ENCODE assay signal across 1 cellular context in genomic region chr17:50055426-50056216, GRCh38.
TF ChIP-seq lines count a peak whose summit lies in the region.

Gene ITGA3, plus strand, starts transcription at chr17:50056110. Its CDS starts 330 bp downstream, at chr17:50056440.

TF ChIP-seq in SK-N-SH, 30 proteins besides CTCF, POLR2A, EP300 and RAD21 (continued from another document):
- no peak for TF ChIP-seq FOXJ3 (CRISPR knock-in tag; IDR thresholded peaks at IDR 0.05)
- 0 out of 2 replicates have a peak, but pooled peaks have one; percentile 25 for TF ChIP-seq USF1 (IDR thresholded peaks at IDR 0.05; ENCODE audit: borderline replicate concordance, low read depth)
- TF ChIP-seq RCOR1 (IDR thresholded peaks at IDR 0.05; ENCODE audit: low read length): peak; percentile 44
- peak; percentile 42; the same call in 1 of the 2 replicates for TF ChIP-seq MXI1 (IDR thresholded peaks at IDR 0.05; ENCODE audit: low read depth, low read length)
- peak; percentile 48 for TF ChIP-seq NRF1 (IDR thresholded peaks at IDR 0.05; ENCODE audit: low read depth, low read length)
- TF ChIP-seq EZH2phosphoT487 (IDR thresholded peaks at IDR 0.05; ENCODE audit: borderline replicate concordance, low read depth): no peak
- no peak for TF ChIP-seq IRF3 (IDR thresholded peaks at IDR 0.05; ENCODE audit: low read depth, low read length)
- no peak for TF ChIP-seq YY1 (IDR thresholded peaks at IDR 0.05; ENCODE audit: low read depth)
- peak; percentile 8; the same call in 1 of the 2 replicates for TF ChIP-seq FOXM1 (IDR thresholded peaks at IDR 0.05; ENCODE audit: low read depth)
- TF ChIP-seq TEAD4 (IDR thresholded peaks at IDR 0.05; ENCODE audit: borderline replicate concordance, insufficient read depth): 0 out of 2 replicates have a peak, but pooled peaks have one; percentile 21
- peak; percentile 25 for TF ChIP-seq CHD2 (IDR thresholded peaks at IDR 0.05; ENCODE audit: low read length, partially characterized antibody)
- TF ChIP-seq TAF1 (IDR thresholded peaks at IDR 0.05; ENCODE audit: borderline replicate concordance, low read depth, low read length): peak; percentile 78
- TF ChIP-seq PBX3 (IDR thresholded peaks at IDR 0.05): peak; percentile 69
- TF ChIP-seq ELF1 (IDR thresholded peaks at IDR 0.05): peak; percentile 79
- peak; percentile 63 for TF ChIP-seq GABPA (IDR thresholded peaks at IDR 0.05; ENCODE audit: low read depth)
- no peak; the same call in 1 of the 2 replicates for TF ChIP-seq REST (IDR thresholded peaks at IDR 0.05; ENCODE audit: low read depth, low read length)
- TF ChIP-seq GATA2 (CRISPR knock-in tag; IDR thresholded peaks at IDR 0.05): no peak
- no peak for TF ChIP-seq MEF2A (IDR thresholded peaks at IDR 0.05; ENCODE audit: borderline replicate concordance, low read depth)
- no peak for TF ChIP-seq JUND (IDR thresholded peaks at IDR 0.05)
